6 cellular contexts compared by ENCODE assay signal in genomic region chr6:109279628-109280027, GRCh38.
"Had no signal": no experiment of that assay in that cellular context is flagged by ENCODE, and none has a peak within 500 bp of the region (broad histone marks: within the 10 kb centered on the region; RNA-seq: fewer than 3 reads in every experiment).

No MANE protein-coding gene starts in this region.

- H3K4me3 ChIP-seq: GM23338, HAP-1 had no signal

- ATAC-seq: GM23338, HCT116 had no signal

- DNase-seq: H7, KG1 had no signal

- H2AFZ ChIP-seq: GM23338 had no signal

- H3K4me1 ChIP-seq: HAP-1 had no signal

- H3K9me3 ChIP-seq: HAP-1 had no signal

- H3K4me2 ChIP-seq: GM23338 had no signal

- FAIRE-seq: HTR-8/SVneo had no signal

- H3K36me3 ChIP-seq: HAP-1 had no signal
